ENCODE assay signal across 16 cellular contexts in the genomic region with DNA sequence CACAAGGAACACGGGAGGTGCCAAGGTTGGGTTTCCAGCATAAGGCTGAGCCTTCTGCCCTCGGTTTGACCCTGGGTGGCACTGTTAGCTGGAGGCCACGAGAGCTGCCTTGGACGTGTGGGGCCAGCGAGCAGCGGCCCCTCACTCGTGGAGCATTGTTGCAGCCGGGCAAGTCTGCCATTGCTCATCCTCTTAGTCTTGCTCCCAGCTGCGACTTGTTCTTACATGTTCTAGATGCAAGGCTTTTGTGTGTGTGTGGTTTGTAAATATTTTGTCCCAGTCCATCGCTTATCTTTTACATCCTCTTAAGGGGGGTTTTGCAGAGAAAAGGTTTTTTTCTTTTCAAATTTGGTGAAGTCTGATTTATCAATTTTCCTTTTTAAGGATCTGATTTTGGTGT.
"Had no signal": no experiment of that assay in that cellular context is flagged by ENCODE, and none has a peak within 500 bp of the region (broad histone marks: within the 10 kb centered on the region; RNA-seq: fewer than 3 reads in every experiment).

No MANE protein-coding gene starts in this region.

- H3K4me3 ChIP-seq: suprapubic skin, transverse colon had no signal

- ATAC-seq: activated CD8-positive, alpha-beta T cell treated with anti-CD3 and anti-CD28 coated beads for 36 hours; activated T-helper 17 cell treated with anti-CD3 and anti-CD28 coated beads, Interleukin-2, amount 50 U/mL, for 72 hours; effector memory CD8-positive, alpha-beta T cell; T-helper 17 cell had no signal

- H3K27ac ChIP-seq: suprapubic skin, transverse colon had no signal

- FAIRE-seq: frontal cortex had no signal

- H3K36me3 ChIP-seq: suprapubic skin, transverse colon had no signal

- DNase-seq: activated B cell treated with CpG ODN at 0.5 μM for 24 hours; activated CD4-positive, alpha-beta T cell treated with anti-CD3 and anti-CD28 coated beads, Interleukin-2, amount 10 ng/mL, durations not matched to agents 24 days and 14 days; activated CD8-positive, alpha-beta T cell treated with anti-CD3 and anti-CD28 coated beads for 36 hours; activated naive CD4-positive, alpha-beta T cell; activated naive CD8-positive, alpha-beta T cell treated with anti-CD3 and anti-CD28 coated beads for 36 hours; activated T-cell treated with anti-CD3 and anti-CD28 coated beads, Interleukin-2, amount 50 U/mL, for 1 hour; amniotic stem cell; caudate nucleus; effector memory CD8-positive, alpha-beta T cell; hypothalamus; islet precursor cell; T-helper 17 cell; transverse colon had no signal

- H3K27me3 ChIP-seq: suprapubic skin, transverse colon had no signal

- H3K9me3 ChIP-seq: suprapubic skin, transverse colon had no signal
